ENCODE assay signal across 26 cellular contexts in the genomic region with DNA sequence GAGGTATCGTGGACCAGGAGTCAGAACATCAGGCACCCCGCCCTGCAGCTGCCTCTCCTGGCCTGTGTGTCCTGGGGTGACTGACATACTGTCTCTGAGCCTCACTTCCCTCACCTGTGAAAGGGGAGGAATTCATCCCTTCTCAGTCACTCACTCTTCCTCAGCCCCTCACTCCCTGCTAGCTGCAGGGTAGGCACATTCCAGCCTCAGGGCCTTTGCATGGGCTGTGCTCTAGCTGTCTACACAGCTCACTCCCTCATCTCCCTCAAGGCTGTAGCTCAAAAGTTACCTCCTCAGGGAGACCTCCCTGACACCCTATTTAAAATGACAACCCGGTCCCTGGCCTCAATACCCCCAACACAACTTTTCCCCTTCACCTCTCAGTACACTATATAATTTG. TPM values are rescaled to one million over a fixed set of nuclear protein-coding genes. Genes with fewer than 3 reads are reported as not detected.
A peak's percentile ranks its signal among the peaks of the same experiment; 100 is the strongest.
DNase-seq lines count a peak whose midpoint lies in the region; ATAC-seq and TF ChIP-seq lines count a peak whose summit lies in the region.
"Had no signal": no experiment of that assay in that cellular context is flagged by ENCODE, and none has a peak within 500 bp of the region (broad histone marks: within the 10 kb centered on the region; RNA-seq: fewer than 3 reads in every experiment).

No MANE protein-coding gene starts in this region.

- H3K27me3 Mint-ChIP-seq in CD8-positive, alpha-beta T cell (ENCODE audit: low read depth) = no peaks in the 10 kb centered on the region
- H3K27me3 Mint-ChIP-seq in activated B cell treated with CpG ODN at 0.5 μM for 24 hours = no peaks in the 10 kb centered on the region
- no peaks in the 10 kb centered on the region for H3K27me3 Mint-ChIP-seq in naive thymus-derived CD8-positive, alpha-beta T cell
- peaks cover 24% of the 10 kb centered on the region for H3K27me3 Mint-ChIP-seq in activated CD8-positive, alpha-beta memory T cell treated with anti-CD3 and anti-CD28 coated beads, Interleukin-2, amount 10 ng/mL, durations not matched to agents 7 days and 5 days
- H3K27me3 Mint-ChIP-seq: activated CD8-positive, alpha-beta T cell treated with anti-CD3 and anti-CD28 coated beads for 36 hours had no signal

- H3K4me1 Mint-ChIP-seq in CD8-positive, alpha-beta T cell (ENCODE audit: low read depth) = peaks cover 12% of the 10 kb centered on the region
- H3K4me1 Mint-ChIP-seq in activated B cell treated with CpG ODN at 0.5 μM for 24 hours = peaks cover 76% of the 10 kb centered on the region
- peaks cover 8 to 43% (median 10%) of the 10 kb centered on the region in 4 donors for H3K4me1 Mint-ChIP-seq in naive thymus-derived CD8-positive, alpha-beta T cell
- H3K4me1 Mint-ChIP-seq in stimulated activated effector memory CD8-positive, alpha-beta T cell treated with anti-CD3 and anti-CD28 coated beads, Interleukin-12 subunit alpha, Interleukin-12 subunit beta, amount 100 ng/mL, for 72 hours = peaks cover 61% of the 10 kb centered on the region
- peaks cover 7% of the 10 kb centered on the region for H3K4me1 Mint-ChIP-seq in activated CD8-positive, alpha-beta memory T cell treated with anti-CD3 and anti-CD28 coated beads, Interleukin-2, amount 10 ng/mL, durations not matched to agents 7 days and 5 days

- H3K9me3 Mint-ChIP-seq in CD8-positive, alpha-beta T cell = no peaks in the 10 kb centered on the region
- H3K9me3 Mint-ChIP-seq in activated B cell treated with CpG ODN at 0.5 μM for 24 hours = no peaks in the 10 kb centered on the region
- no peaks in the 10 kb centered on the region for H3K9me3 Mint-ChIP-seq in naive thymus-derived CD8-positive, alpha-beta T cell
- no peaks in the 10 kb centered on the region for H3K9me3 Mint-ChIP-seq in stimulated activated effector memory CD8-positive, alpha-beta T cell treated with anti-CD3 and anti-CD28 coated beads, Interleukin-12 subunit alpha, Interleukin-12 subunit beta, amount 100 ng/mL, for 72 hours
- no peaks in the 10 kb centered on the region for H3K9me3 Mint-ChIP-seq in activated CD8-positive, alpha-beta memory T cell treated with anti-CD3 and anti-CD28 coated beads, Interleukin-2, amount 10 ng/mL, durations not matched to agents 7 days and 5 days (ENCODE audit: low read depth)
- H3K9me3 Mint-ChIP-seq: activated CD8-positive, alpha-beta T cell treated with anti-CD3 and anti-CD28 coated beads for 36 hours; mesothelial cell of epicardium; nephron progenitor cell had no signal

- DNase-seq in CD8-positive, alpha-beta T cell = no peak
- DNase-seq in activated B cell treated with CpG ODN at 0.5 μM for 24 hours = no peak
- no peak for DNase-seq in naive thymus-derived CD8-positive, alpha-beta T cell
- no peak for DNase-seq in stimulated activated effector memory CD8-positive, alpha-beta T cell treated with anti-CD3 and anti-CD28 coated beads, Interleukin-12 subunit alpha, Interleukin-12 subunit beta, amount 100 ng/mL, for 72 hours (ENCODE audit: low spot score in 2 of 2)
- no peak for DNase-seq in activated CD8-positive, alpha-beta memory T cell treated with anti-CD3 and anti-CD28 coated beads, Interleukin-2, amount 10 ng/mL, durations not matched to agents 7 days and 5 days
- no peak for DNase-seq in NK-92 treated with Interleukin-12 subunit alpha and Interleukin-12 subunit beta, amount 100 ng/mL, for 24 hours (lab: John Stamatoyannopoulos, UW)
- DNase-seq in kidney tubule cell (ENCODE audit: low spot score) = no peak
- DNase-seq: activated CD4-positive, CD25-positive, alpha-beta regulatory T cell; activated CD8-positive, alpha-beta T cell treated with anti-CD3 and anti-CD28 coated beads for 36 hours; activated naive CD4-positive, alpha-beta T cell; activated T-cell treated with anti-CD3 and anti-CD28 coated beads for 4 hours; DMS 273 treated with DMSO at 0.1 percent for 48 hours; effector CD8-positive, alpha-beta T cell; foreskin keratinocyte; NCI-H1092 treated with DMSO at 0.1 percent for 48 hours; NCI-H2029; NCI-H446 treated with DMSO at 0.1 percent for 48 hours; nephron progenitor cell; PC-9; SIG-M5; SW 1271 had no signal

- H3K4me3 ChIP-seq in CD8-positive, alpha-beta T cell (ENCODE audit: low read depth, low read length) = no peak overlapping the region
- H3K4me3 ChIP-seq: PC-9 had no signal

- CTCF ChIA-PET in CD8-positive, alpha-beta T cell (lab: Charles Lee) = interaction anchor here (1.3 to 26.3 kb wide), 3 partner anchors 11 to 384 kb away, joined by 3 to 1504 read pairs (median 52); no protein-coding TSS in a partner anchor
- CTCF ChIA-PET in activated B cell treated with CpG ODN at 0.5 μM for 24 hours (lab: Charles Lee) = interaction anchor here (0.9 to 24.5 kb wide), 7 partner anchors 11 to 156 kb away, joined by 3 to 1010 read pairs (median 5); no protein-coding TSS in a partner anchor
- CTCF ChIA-PET in activated CD8-positive, alpha-beta memory T cell treated with anti-CD3 and anti-CD28 coated beads, Interleukin-2, amount 10 ng/mL, durations not matched to agents 7 days and 5 days (lab: Charles Lee) = interaction anchor here (1.0 to 16.1 kb wide), 7 partner anchors 8 to 155 kb away, joined by 3 to 622 read pairs (median 4); no protein-coding TSS in a partner anchor

- intact Hi-C loops in CD8-positive, alpha-beta T cell (cut with DNase I, micrococcal nuclease) = no loop called here
- intact Hi-C loops in activated B cell treated with CpG ODN at 0.5 μM for 24 hours (cut with micrococcal nuclease) = loop anchor here (2.0 to 10.0 kb wide), 4 partner anchors 199 to 1757 kb away; a partner anchor contains a TSS

- peak overlapping the region; percentile 22 for H3K4me3 Mint-ChIP-seq in CD8-positive, alpha-beta T cell
- peak overlapping the region; percentile 91 for H3K4me3 Mint-ChIP-seq in activated B cell treated with CpG ODN at 0.5 μM for 24 hours
- peak overlapping the region in 6 of 10 donors; percentile 36 to 85 (median 66) for H3K4me3 Mint-ChIP-seq in naive thymus-derived CD8-positive, alpha-beta T cell
- H3K4me3 Mint-ChIP-seq in stimulated activated effector memory CD8-positive, alpha-beta T cell treated with anti-CD3 and anti-CD28 coated beads, Interleukin-12 subunit alpha, Interleukin-12 subunit beta, amount 100 ng/mL, for 72 hours = peak overlapping the region; percentile 78
- no peak overlapping the region for H3K4me3 Mint-ChIP-seq in activated CD8-positive, alpha-beta memory T cell treated with anti-CD3 and anti-CD28 coated beads, Interleukin-2, amount 10 ng/mL, durations not matched to agents 7 days and 5 days

- no peak overlapping the region for H3K27ac Mint-ChIP-seq in CD8-positive, alpha-beta T cell
- no peak overlapping the region for H3K27ac Mint-ChIP-seq in activated B cell treated with CpG ODN at 0.5 μM for 24 hours
- H3K27ac Mint-ChIP-seq in naive thymus-derived CD8-positive, alpha-beta T cell = peak overlapping the region in 3 of 10 donors; percentile 24 to 53 (median 52)
- H3K27ac Mint-ChIP-seq in stimulated activated effector memory CD8-positive, alpha-beta T cell treated with anti-CD3 and anti-CD28 coated beads, Interleukin-12 subunit alpha, Interleukin-12 subunit beta, amount 100 ng/mL, for 72 hours = no peak overlapping the region
- no peak overlapping the region for H3K27ac Mint-ChIP-seq in activated CD8-positive, alpha-beta memory T cell treated with anti-CD3 and anti-CD28 coated beads, Interleukin-2, amount 10 ng/mL, durations not matched to agents 7 days and 5 days
- H3K27ac Mint-ChIP-seq: activated CD8-positive, alpha-beta T cell treated with anti-CD3 and anti-CD28 coated beads for 36 hours; mesothelial cell of epicardium; nephron progenitor cell had no signal

- no peaks in the 10 kb centered on the region for H3K9me3 ChIP-seq in CD8-positive, alpha-beta T cell (ENCODE audit: low read length)
- H3K9me3 ChIP-seq: prostate gland had no signal

- ATAC-seq in CD8-positive, alpha-beta T cell = no peak
- ATAC-seq in activated B cell treated with CpG ODN at 0.5 μM for 24 hours (ENCODE audit: low read depth) = no peak
- no peak for ATAC-seq in naive thymus-derived CD8-positive, alpha-beta T cell
- no peak for ATAC-seq in stimulated activated effector memory CD8-positive, alpha-beta T cell treated with anti-CD3 and anti-CD28 coated beads, Interleukin-12 subunit alpha, Interleukin-12 subunit beta, amount 100 ng/mL, for 72 hours
- no peak for ATAC-seq in activated CD8-positive, alpha-beta memory T cell treated with anti-CD3 and anti-CD28 coated beads, Interleukin-2, amount 10 ng/mL, durations not matched to agents 7 days and 5 days
- ATAC-seq: activated CD8-positive, alpha-beta T cell treated with anti-CD3 and anti-CD28 coated beads for 36 hours; foreskin keratinocyte; HCT116; left lobe of liver had no signal

- no peaks in the 10 kb centered on the region for H3K36me3 ChIP-seq in CD8-positive, alpha-beta T cell (ENCODE audit: insufficient read depth, low read length)
- H3K36me3 ChIP-seq: prostate gland had no signal

- no peaks in the 10 kb centered on the region for H3K36me3 Mint-ChIP-seq in CD8-positive, alpha-beta T cell
- peaks cover 17% of the 10 kb centered on the region for H3K36me3 Mint-ChIP-seq in activated B cell treated with CpG ODN at 0.5 μM for 24 hours (ENCODE audit: low read depth)
- H3K36me3 Mint-ChIP-seq in naive thymus-derived CD8-positive, alpha-beta T cell = no peaks in the 10 kb centered on the region
- peaks cover 1% of the 10 kb centered on the region for H3K36me3 Mint-ChIP-seq in stimulated activated effector memory CD8-positive, alpha-beta T cell treated with anti-CD3 and anti-CD28 coated beads, Interleukin-12 subunit alpha, Interleukin-12 subunit beta, amount 100 ng/mL, for 72 hours
- no peaks in the 10 kb centered on the region for H3K36me3 Mint-ChIP-seq in activated CD8-positive, alpha-beta memory T cell treated with anti-CD3 and anti-CD28 coated beads, Interleukin-2, amount 10 ng/mL, durations not matched to agents 7 days and 5 days
- H3K36me3 Mint-ChIP-seq: mesothelial cell of epicardium had no signal

- TF ChIP-seq CTCF in CD8-positive, alpha-beta T cell (IDR thresholded peaks at IDR 0.05) = no peak
- no peak for TF ChIP-seq CTCF in activated B cell treated with CpG ODN at 0.5 μM for 24 hours (IDR thresholded peaks at IDR 0.05)

- no peaks in the 10 kb centered on the region for H3K4me1 ChIP-seq in CD8-positive, alpha-beta T cell (ENCODE audit: insufficient read depth, low read length)

- H3K27me3 ChIP-seq in CD8-positive, alpha-beta T cell (ENCODE audit: insufficient read depth, low read length) = no peaks in the 10 kb centered on the region
- H3K27me3 ChIP-seq: foreskin keratinocyte had no signal

- POLR2A ChIA-PET in CD8-positive, alpha-beta T cell (lab: Charles Lee) = interaction anchor here (0.9 kb wide), 1 partner anchor 199 kb away, joined by 3 read pairs; no protein-coding TSS in a partner anchor
- POLR2A ChIA-PET in activated B cell treated with CpG ODN at 0.5 μM for 24 hours (lab: Charles Lee) = interaction anchor here (0.8 to 2.1 kb wide), 2 partner anchors 132 to 345 kb away, joined by 3 to 10 read pairs; no protein-coding TSS in a partner anchor
- POLR2A ChIA-PET in naive thymus-derived CD8-positive, alpha-beta T cell (lab: Charles Lee) = no interaction called here

- H3K27ac ChIP-seq in CD8-positive, alpha-beta T cell (ENCODE audit: low read depth, low read length) = no peak overlapping the region
- H3K27ac ChIP-seq: C4-2B, foreskin keratinocyte, PC-9, prostate gland had no signal

RNA-seq across cellular contexts. Expression of a gene that starts 2.5 kb away (rescaled TPM):
- 1 to 10 TPM; 4.8 to 6.8 TPM for total RNA-seq in CD8-positive, alpha-beta T cell
- 145 and 175 TPM in 2 replicates for total RNA-seq in activated B cell treated with CpG ODN at 0.5 μM for 24 hours
- total RNA-seq in naive thymus-derived CD8-positive, alpha-beta T cell = 1 to 10 TPM; 5.0 to 5.7 TPM
- polyA plus RNA-seq in naive thymus-derived CD8-positive, alpha-beta T cell = 1 to 10 TPM; 1.1 to 8.4 (median 1.7) TPM
- 1 to 10 TPM; 2.2 to 3.7 TPM for total RNA-seq in activated CD8-positive, alpha-beta memory T cell treated with anti-CD3 and anti-CD28 coated beads, Interleukin-2, amount 10 ng/mL, durations not matched to agents 7 days and 5 days

Comparison
In these comparisons a context has a peak if more than half of its experiments do, and no peak if none do; other contexts are left out.
1. RNA of a gene that starts 2.5 kb away (total RNA-seq): 145 to 175 TPM in activated B cell treated with CpG ODN at 0.5 μM for 24 hours; 4.8 to 6.8 TPM in CD8-positive, alpha-beta T cell, 5.0 to 5.7 TPM in naive thymus-derived CD8-positive, alpha-beta T cell and 2.2 to 3.7 TPM in activated CD8-positive, alpha-beta memory T cell treated with anti-CD3 and anti-CD28 coated beads, Interleukin-2, amount 10 ng/mL, durations not matched to agents 7 days and 5 days; every median in the first group is over 10 times any median in the second.